Comparison of ENCODE assay signal across 22 cellular contexts in genomic region chr4:106746451-106746850, GRCh38.
DNase-seq lines count a peak whose midpoint lies in the region; ATAC-seq, FAIRE-seq and TF ChIP-seq lines count a peak whose summit lies in the region.
"Had no signal": no experiment of that assay in that cellular context is flagged by ENCODE, and none has a peak within 500 bp of the region (broad histone marks: within the 10 kb centered on the region; RNA-seq: fewer than 3 reads in every experiment).

No MANE protein-coding gene starts in this region.

- no peak for FAIRE-seq in endothelial cell of umbilical vein (lab: Jason Lieb, UNC)
- FAIRE-seq: A204.1 had no signal

- no TSS peak for BruUV-seq in endothelial cell of umbilical vein (replicated peaks; lab: Mats Ljungman, UMichigan)

- no peaks in the 10 kb centered on the region for H4K20me1 ChIP-seq in endothelial cell of umbilical vein (replicated peaks; ENCODE audit: control insufficient read depth, extremely low read depth, insufficient read depth, low read length)

- peak overlapping the region; percentile 4 for H3K4me2 ChIP-seq in endothelial cell of umbilical vein (ENCODE audit: insufficient read depth, low read length)

- TF ChIP-seq POLR2A in endothelial cell of umbilical vein (IDR thresholded peaks at IDR 0.05; ENCODE audit: low read depth, low read length) (no peak), lower leg skin (IDR thresholded peaks at IDR 0.05) (no peak)

- H3K4me1 ChIP-seq in RWPE2 (ENCODE audit: insufficient read depth, poor library complexity, severe bottlenecking) (no peaks in the 10 kb centered on the region), endothelial cell of umbilical vein (ENCODE audit: control insufficient read depth, extremely low read depth, insufficient read depth, low read length) (peaks cover 6% of the 10 kb centered on the region)
- H3K4me1 ChIP-seq: adrenal gland, esophagus squamous epithelium, upper lobe of left lung had no signal

- dilution Hi-C loops in endothelial cell of umbilical vein (cut with MboI; ENCODE audit: extremely low pct_ligation_motif_present, low sequenced_read_pairs), result no loop called here

- H3K79me2 ChIP-seq in endothelial cell of umbilical vein (ENCODE audit: control insufficient read depth, insufficient read depth, low read length), result no peaks in the 10 kb centered on the region

- DNase-seq in A172 (ENCODE audit: low spot score) (peak; percentile 18), HFF-Myc (ENCODE audit: extremely low read depth, low read depth) (peak; percentile 51), RWPE2 (ENCODE audit: low spot score) (no peak), endothelial cell of umbilical vein (ENCODE audit: low read depth, low spot score) (peak; percentile 20), lower leg skin (ENCODE audit: low spot score in 2 of 2) (no peak), COLO829 (ENCODE audit: low spot score) (no peak)
- DNase-seq in stimulated activated naive CD8-positive, alpha-beta T cell treated with anti-CD3 and anti-CD28 coated beads, Interleukin-15, amount 100 ng/mL, for 72 hours, result no peak
- DNase-seq: activated CD4-positive, alpha-beta T cell treated with anti-CD3 and anti-CD28 coated beads, Interleukin-2, amount 10 ng/mL, durations not matched to agents 24 days and 14 days; adrenal gland; cortex of kidney; esophagus squamous epithelium; NCI-H1105 treated with DMSO at 0.1 percent for 48 hours; NCI-H2227 treated with DMSO at 0.1 percent for 48 hours; retina; stimulated activated CD4-positive, alpha-beta T cell treated with anti-CD3 and anti-CD28 coated beads, Interleukin-2, amount 100 ng/mL, for 24 hours; upper lobe of left lung had no signal

- no peak overlapping the region for H3K27ac Mint-ChIP-seq in stimulated activated memory B cell treated with anti-CD40 and anti-IgM and Interleukin-4, amounts not matched to agents 10 μg/mL and 1 μg/mL and 100 μg/mL, for 72 hours
- no peak overlapping the region for H3K27ac Mint-ChIP-seq in stimulated activated naive CD8-positive, alpha-beta T cell treated with anti-CD3 and anti-CD28 coated beads, Interleukin-15, amount 100 ng/mL, for 72 hours
- H3K27ac Mint-ChIP-seq: activated CD4-positive, alpha-beta T cell treated with anti-CD3 and anti-CD28 coated beads, Interleukin-2, amount 10 ng/mL, durations not matched to agents 24 days and 14 days; activated T-helper 1 cell treated with anti-CD3 and anti-CD28 coated beads, Interleukin-12 subunit alpha, Interleukin-12 subunit beta, Interleukin-2, Interleukin-4 antibody, amounts not matched to agents 30 ng/mL and 10 ng/mL and 1 ng/mL, durations not matched to agents 14 hours and 24 hours and 36 hours; T-helper 2 cell treated with Interferon-gamma antibody and Interleukin-4, amounts not matched to agents 5 μg/mL and 100 μg/mL, for 36 hours had no signal

- intact Hi-C loops in endothelial cell of umbilical vein (cut with micrococcal nuclease) (no loop called here), lower leg skin (cut with DNase I; ENCODE audit: low total_unique reads) (no loop called here)

- H3K9ac ChIP-seq in endothelial cell of umbilical vein (replicated peaks; ENCODE audit: extremely low read depth, insufficient read depth, low read length), result no peak overlapping the region

- H3K4me3 Mint-ChIP-seq in stimulated activated memory B cell treated with anti-CD40 and anti-IgM and Interleukin-4, amounts not matched to agents 10 μg/mL and 1 μg/mL and 100 μg/mL, for 72 hours, result no peak overlapping the region
- H3K4me3 Mint-ChIP-seq in stimulated activated naive CD8-positive, alpha-beta T cell treated with anti-CD3 and anti-CD28 coated beads, Interleukin-15, amount 100 ng/mL, for 72 hours, result no peak overlapping the region
- H3K4me3 Mint-ChIP-seq: activated CD4-positive, alpha-beta T cell treated with anti-CD3 and anti-CD28 coated beads, Interleukin-2, amount 10 ng/mL, durations not matched to agents 24 days and 14 days; activated T-helper 1 cell treated with anti-CD3 and anti-CD28 coated beads, Interleukin-12 subunit alpha, Interleukin-12 subunit beta, Interleukin-2, Interleukin-4 antibody, amounts not matched to agents 30 ng/mL and 10 ng/mL and 1 ng/mL, durations not matched to agents 14 hours and 24 hours and 36 hours; neural crest cell; T-helper 2 cell treated with Interferon-gamma antibody and Interleukin-4, amounts not matched to agents 5 μg/mL and 100 μg/mL, for 36 hours had no signal

- no peaks in the 10 kb centered on the region for H3K9me3 ChIP-seq in RWPE2 (ENCODE audit: severe bottlenecking)
- H3K9me3 ChIP-seq in endothelial cell of umbilical vein (replicated peaks; ENCODE audit: control insufficient read depth, insufficient read depth, low read length), result no peaks in the 10 kb centered on the region
- H3K9me3 ChIP-seq: adrenal gland, esophagus squamous epithelium, upper lobe of left lung had no signal

- POLR2A ChIA-PET in endothelial cell of umbilical vein (lab: Charles Lee), result no interaction called here

- H3K27me3 Mint-ChIP-seq in stimulated activated memory B cell treated with anti-CD40 and anti-IgM and Interleukin-4, amounts not matched to agents 10 μg/mL and 1 μg/mL and 100 μg/mL, for 72 hours, result no peaks in the 10 kb centered on the region
- no peaks in the 10 kb centered on the region for H3K27me3 Mint-ChIP-seq in stimulated activated naive CD8-positive, alpha-beta T cell treated with anti-CD3 and anti-CD28 coated beads, Interleukin-15, amount 100 ng/mL, for 72 hours
- H3K27me3 Mint-ChIP-seq: activated CD4-positive, alpha-beta T cell treated with anti-CD3 and anti-CD28 coated beads, Interleukin-2, amount 10 ng/mL, durations not matched to agents 24 days and 14 days had no signal

- H3K4me1 Mint-ChIP-seq in stimulated activated memory B cell treated with anti-CD40 and anti-IgM and Interleukin-4, amounts not matched to agents 10 μg/mL and 1 μg/mL and 100 μg/mL, for 72 hours, result no peaks in the 10 kb centered on the region
- H3K4me1 Mint-ChIP-seq in stimulated activated naive CD8-positive, alpha-beta T cell treated with anti-CD3 and anti-CD28 coated beads, Interleukin-15, amount 100 ng/mL, for 72 hours, result no peaks in the 10 kb centered on the region
- H3K4me1 Mint-ChIP-seq: activated CD4-positive, alpha-beta T cell treated with anti-CD3 and anti-CD28 coated beads, Interleukin-2, amount 10 ng/mL, durations not matched to agents 24 days and 14 days; neural crest cell had no signal

- ATAC-seq in RWPE2 (ENCODE audit: low read depth), result peak; percentile 51; the same call in 1 of the 3 replicates
- ATAC-seq in stimulated activated memory B cell treated with anti-CD40 and anti-IgM and Interleukin-4, amounts not matched to agents 10 μg/mL and 1 μg/mL and 100 μg/mL, for 72 hours, result no peak
- ATAC-seq in stimulated activated naive CD8-positive, alpha-beta T cell treated with anti-CD3 and anti-CD28 coated beads, Interleukin-15, amount 100 ng/mL, for 72 hours, result no peak
- ATAC-seq: Panc1 had no signal

- no peak overlapping the region for H3K27ac ChIP-seq in RWPE2 (ENCODE audit: poor library complexity, severe bottlenecking)
- no peak overlapping the region for H3K27ac ChIP-seq in endothelial cell of umbilical vein (ENCODE audit: insufficient read depth, low read depth, low read length)
- H3K27ac ChIP-seq: adrenal gland, esophagus squamous epithelium, upper lobe of left lung had no signal

- no peaks in the 10 kb centered on the region for H3K36me3 ChIP-seq in RWPE2 (ENCODE audit: low read depth)
- H3K36me3 ChIP-seq in endothelial cell of umbilical vein (ENCODE audit: control insufficient read depth in 2 of 2, extremely low read depth in 1 of 2, insufficient read depth in 2 of 2, low read length in 2 of 2), result no peaks in the 10 kb centered on the region
- H3K36me3 ChIP-seq: adrenal gland, esophagus squamous epithelium, upper lobe of left lung had no signal

- no peaks in the 10 kb centered on the region for H3K36me3 Mint-ChIP-seq in stimulated activated memory B cell treated with anti-CD40 and anti-IgM and Interleukin-4, amounts not matched to agents 10 μg/mL and 1 μg/mL and 100 μg/mL, for 72 hours

- CTCF ChIA-PET in endothelial cell of umbilical vein (lab: Charles Lee), result no interaction called here

- peaks cover 2% of the 10 kb centered on the region for H3K9me3 Mint-ChIP-seq in stimulated activated memory B cell treated with anti-CD40 and anti-IgM and Interleukin-4, amounts not matched to agents 10 μg/mL and 1 μg/mL and 100 μg/mL, for 72 hours
- peaks cover 0 to 5% of the 10 kb centered on the region in 2 donors for H3K9me3 Mint-ChIP-seq in stimulated activated naive CD8-positive, alpha-beta T cell treated with anti-CD3 and anti-CD28 coated beads, Interleukin-15, amount 100 ng/mL, for 72 hours
- H3K9me3 Mint-ChIP-seq: activated CD4-positive, alpha-beta T cell treated with anti-CD3 and anti-CD28 coated beads, Interleukin-2, amount 10 ng/mL, durations not matched to agents 24 days and 14 days; activated T-helper 1 cell treated with anti-CD3 and anti-CD28 coated beads, Interleukin-12 subunit alpha, Interleukin-12 subunit beta, Interleukin-2, Interleukin-4 antibody, amounts not matched to agents 30 ng/mL and 10 ng/mL and 1 ng/mL, durations not matched to agents 14 hours and 24 hours and 36 hours; neural crest cell; T-helper 2 cell treated with Interferon-gamma antibody and Interleukin-4, amounts not matched to agents 5 μg/mL and 100 μg/mL, for 36 hours had no signal

- H3K27me3 ChIP-seq in RWPE2 (ENCODE audit: insufficient read depth, poor library complexity, severe bottlenecking) (no peaks in the 10 kb centered on the region), endothelial cell of umbilical vein (ENCODE audit: control insufficient read depth in 2 of 2, insufficient read depth in 2 of 2, low read length in 2 of 2) (no peaks in the 10 kb centered on the region)
- H3K27me3 ChIP-seq: adrenal gland, esophagus squamous epithelium, upper lobe of left lung had no signal

- H2AFZ ChIP-seq in endothelial cell of umbilical vein (ENCODE audit: low read depth, low read length), result no peak overlapping the region

- no peaks in the 10 kb centered on the region for H3K9me1 ChIP-seq in endothelial cell of umbilical vein (replicated peaks; ENCODE audit: control insufficient read depth, extremely low read depth, insufficient read depth, low read length)

- TF ChIP-seq CTCF in HFF-Myc (IDR thresholded peaks at IDR 0.05; ENCODE audit: low read depth, low read length, missing control alignments) (no peak), RWPE2 (IDR thresholded peaks at IDR 0.05; ENCODE audit: poor library complexity, severe bottlenecking) (no peak), endothelial cell of umbilical vein (IDR thresholded peaks at IDR 0.05; ENCODE audit: extremely low read depth in 1 of 2, insufficient read depth in 1 of 2, low read depth in 1 of 2, low read length in 2 of 2) (no peak), lower leg skin (IDR thresholded peaks at IDR 0.05) (no peak)

- no peak overlapping the region for H3K4me3 ChIP-seq in HFF-Myc (replicated peaks; ENCODE audit: low read depth, low read length)
- H3K4me3 ChIP-seq in RWPE2 (ENCODE audit: severe bottlenecking), result no peak overlapping the region
- H3K4me3 ChIP-seq in endothelial cell of umbilical vein (replicated peaks in 1 of 3; ENCODE audit: insufficient read depth in 1 of 3, low read depth in 1 of 3, low read length in 3 of 3), result no peak overlapping the region
- no peak overlapping the region for H3K4me3 ChIP-seq in lower leg skin (ENCODE audit: low read depth, poor library complexity, severe bottlenecking)
- H3K4me3 ChIP-seq: adrenal gland, esophagus squamous epithelium, upper lobe of left lung had no signal

TF ChIP-seq in endothelial cell of umbilical vein, 7 proteins besides CTCF, POLR2A, EP300 and RAD21 (continues in another document):
- no peak for TF ChIP-seq JUN (IDR thresholded peaks at IDR 0.05; ENCODE audit: borderline replicate concordance, insufficient read depth, insufficient read length, low read depth)

Comparison
In these comparisons a context has a peak if more than half of its experiments do, and no peak if none do; other contexts are left out.
1. DNase-seq: peak in A172 (single experiment), HFF-Myc (single experiment) and endothelial cell of umbilical vein (single experiment); none in RWPE2 (single experiment), stimulated activated naive CD8-positive, alpha-beta T cell treated with anti-CD3 and anti-CD28 coated beads, Interleukin-15, amount 100 ng/mL, for 72 hours (0 of 2), lower leg skin (0 of 2) and COLO829 (single experiment).